ENCODE assay signal across 8 cellular contexts in genomic region chr22:23858484-23858815, GRCh38. TPM values are rescaled to one million over a fixed set of nuclear protein-coding genes. Genes with fewer than 3 reads are reported as not detected.
A peak's percentile ranks its signal among the peaks of the same experiment; 100 is the strongest.
DNase-seq lines count a peak whose midpoint lies in the region; ATAC-seq and TF ChIP-seq lines count a peak whose summit lies in the region.

No MANE protein-coding gene starts in this region.

- TF ChIP-seq CTCF in BE2C (IDR thresholded peaks at IDR 0.05; ENCODE audit: low read depth, low read length) (no peak), neural cell (IDR thresholded peaks at IDR 0.05; ENCODE audit: poor library complexity, severe bottlenecking) (no peak)

- H3K9me2 ChIP-seq in neural cell (ENCODE audit: insufficient read depth, low read length) = no peaks in the 10 kb centered on the region

- H3K4me1 ChIP-seq in BE2C = peaks cover 8% of the 10 kb centered on the region
- peaks cover 14% of the 10 kb centered on the region for H3K4me1 ChIP-seq in effector memory CD4-positive, alpha-beta T cell (ENCODE audit: control insufficient read depth, insufficient read depth, low read length, poor library complexity, severe bottlenecking)
- peaks cover 10% of the 10 kb centered on the region for H3K4me1 ChIP-seq in SJCRH30

- peak overlapping the region; percentile 81 for H3K4me2 ChIP-seq in neural cell (ENCODE audit: low read length)

- H3K36me3 ChIP-seq in BE2C (no peaks in the 10 kb centered on the region), MG63 (no peaks in the 10 kb centered on the region), neural cell (ENCODE audit: insufficient read depth, low read length) (no peaks in the 10 kb centered on the region), SJCRH30 (no peaks in the 10 kb centered on the region)
- no peaks in the 10 kb centered on the region for H3K36me3 ChIP-seq in effector memory CD4-positive, alpha-beta T cell (ENCODE audit: control insufficient read depth, insufficient read depth, low read length)

- peak overlapping the region; percentile 89 for H2AFZ ChIP-seq in neural cell (ENCODE audit: low read depth, low read length)

- H3K9me3 ChIP-seq in BE2C (no peaks in the 10 kb centered on the region), MG63 (no peaks in the 10 kb centered on the region), neural cell (ENCODE audit: low read length) (no peaks in the 10 kb centered on the region), SJCRH30 (replicated peaks) (no peaks in the 10 kb centered on the region)
- no peaks in the 10 kb centered on the region for H3K9me3 ChIP-seq in effector memory CD4-positive, alpha-beta T cell (ENCODE audit: control insufficient read depth, low read length)

- H3K4me3 ChIP-seq in BE2C (ENCODE audit: low read depth, low read length) = peak overlapping the region; percentile 98
- peak overlapping the region; percentile 65 for H3K4me3 ChIP-seq in MG63
- peak overlapping the region; percentile 92 for H3K4me3 ChIP-seq in effector memory CD4-positive, alpha-beta T cell (ENCODE audit: insufficient read depth, low read depth, low read length, poor library complexity, severe bottlenecking)
- H3K4me3 ChIP-seq in neural cell (ENCODE audit: low read length) = peak overlapping the region; percentile 83
- no peak overlapping the region for H3K4me3 ChIP-seq in SJCRH30

- peaks cover 2% of the 10 kb centered on the region for H3K79me2 ChIP-seq in neural cell (replicated peaks; ENCODE audit: insufficient read depth, low read length)

- no peaks in the 10 kb centered on the region for H4K20me1 ChIP-seq in neural cell (ENCODE audit: insufficient read depth)

- peak overlapping the region; percentile 65 for H3K27ac ChIP-seq in effector memory CD4-positive, alpha-beta T cell (ENCODE audit: insufficient read depth, low read length, poor library complexity, severe bottlenecking)
- H3K27ac ChIP-seq in neural cell (ENCODE audit: low read length) (peak overlapping the region; percentile 99), SJCRH30 (no peak overlapping the region)

- ATAC-seq in GM18519 (IDR thresholded peaks at IDR 0.05; ENCODE audit: low FRiP score, unreplicated experiment) = no peak

- H3K27me3 ChIP-seq in BE2C (no peaks in the 10 kb centered on the region), MG63 (no peaks in the 10 kb centered on the region), neural cell (ENCODE audit: insufficient read depth, low read depth, low read length) (no peaks in the 10 kb centered on the region), SJCRH30 (no peaks in the 10 kb centered on the region)
- H3K27me3 ChIP-seq in effector memory CD4-positive, alpha-beta T cell (replicated peaks; ENCODE audit: control insufficient read depth, insufficient read depth, low read length, poor library complexity, severe bottlenecking) = no peaks in the 10 kb centered on the region

- no peak for TF ChIP-seq RAD21 in neural cell (conservative IDR thresholded peaks at IDR 0.05)

- H3K9ac ChIP-seq in neural cell (ENCODE audit: low read length) = peak overlapping the region; percentile 97

- H3F3A ChIP-seq in neural cell (ENCODE audit: insufficient read depth, low read length, poor library complexity, severe bottlenecking) = no peaks in the 10 kb centered on the region

- DNase-seq in BE2C (no peak), MG63 (no peak), NCI-H2081 (lab: John Stamatoyannopoulos, UW) (no peak), foreskin melanocyte (no peak), SJCRH30 (no peak)
- no peak for DNase-seq in effector memory CD4-positive, alpha-beta T cell

- no peak for TF ChIP-seq EP300 in neural cell (conservative IDR thresholded peaks at IDR 0.05; ENCODE audit: poor library complexity, severe bottlenecking)

TF ChIP-seq in neural cell, 6 proteins besides CTCF, POLR2A, EP300 and RAD21:
- no peak for TF ChIP-seq TAF1 (IDR thresholded peaks at IDR 0.05; ENCODE audit: low read depth)
- TF ChIP-seq POLR2AphosphoS5 (IDR thresholded peaks at IDR 0.05) = no peak
- TF ChIP-seq EZH2 (IDR thresholded peaks at IDR 0.05; ENCODE audit: borderline replicate concordance, insufficient read depth, low read length, poor library complexity, severe bottlenecking) = no peak
- TF ChIP-seq REST (IDR thresholded peaks at IDR 0.05; ENCODE audit: borderline replicate concordance) = no peak
- no peak for TF ChIP-seq SMC3 (conservative IDR thresholded peaks at IDR 0.05; ENCODE audit: poor library complexity)
- no peak for TF ChIP-seq MXI1 (conservative IDR thresholded peaks at IDR 0.05; ENCODE audit: poor library complexity, severe bottlenecking)

RNA-seq across cellular contexts. Expression of gene SLC2A11, which starts 0.8 kb away (rescaled TPM):
- polyA plus RNA-seq in BE2C (2012; ENCODE audit: insufficient read depth, insufficient read length, low read depth) = 26.1 TPM
- 0.27 and 0.30 TPM in 2 replicates for total RNA-seq in MG63 (2014; rRNA removed; shearing (Covaris generic); ENCODE audit: low replicate concordance)
- polyA plus RNA-seq in neural cell = 45.7 and 48.6 TPM in 2 replicates
- 45.5 and 51.1 TPM in 2 replicates for polyA minus RNA-seq in neural cell
- 0.51 and 1.9 TPM in 2 replicates for total RNA-seq in SJCRH30 (2014; rRNA removed; shearing (Covaris generic))

RNA-seq across cellular contexts. Expression of gene DERL3, which starts 19.6 kb away (rescaled TPM):
- 0.82 TPM for polyA plus RNA-seq in BE2C (2012; ENCODE audit: insufficient read depth, insufficient read length, low read depth)
- total RNA-seq in MG63 (2014; rRNA removed; shearing (Covaris generic); ENCODE audit: low replicate concordance) = 0.42 and 0.72 TPM in 2 replicates
- polyA plus RNA-seq in neural cell = 0.84 and 1.4 TPM in 2 replicates
- 0.24 TPM in 1 of 2 replicates, not detected in the other for polyA minus RNA-seq in neural cell
- not detected in 2 replicates for total RNA-seq in SJCRH30 (2014; rRNA removed; shearing (Covaris generic))

RNA-seq across cellular contexts. Expression of gene MIF, which starts 35.7 kb away (rescaled TPM):
- 3,280 TPM for polyA plus RNA-seq in BE2C (2012; ENCODE audit: insufficient read depth, insufficient read length, low read depth)
- total RNA-seq in MG63 (2014; rRNA removed; shearing (Covaris generic); ENCODE audit: low replicate concordance) = 527 and 1,011 TPM in 2 replicates
- polyA plus RNA-seq in neural cell = 369 and 421 TPM in 2 replicates
- 79.4 and 96.2 TPM in 2 replicates for polyA minus RNA-seq in neural cell
- total RNA-seq in SJCRH30 (2014; rRNA removed; shearing (Covaris generic)) = 270 and 350 TPM in 2 replicates
